ENCODE assay signal across 15 cellular contexts in the genomic region with DNA sequence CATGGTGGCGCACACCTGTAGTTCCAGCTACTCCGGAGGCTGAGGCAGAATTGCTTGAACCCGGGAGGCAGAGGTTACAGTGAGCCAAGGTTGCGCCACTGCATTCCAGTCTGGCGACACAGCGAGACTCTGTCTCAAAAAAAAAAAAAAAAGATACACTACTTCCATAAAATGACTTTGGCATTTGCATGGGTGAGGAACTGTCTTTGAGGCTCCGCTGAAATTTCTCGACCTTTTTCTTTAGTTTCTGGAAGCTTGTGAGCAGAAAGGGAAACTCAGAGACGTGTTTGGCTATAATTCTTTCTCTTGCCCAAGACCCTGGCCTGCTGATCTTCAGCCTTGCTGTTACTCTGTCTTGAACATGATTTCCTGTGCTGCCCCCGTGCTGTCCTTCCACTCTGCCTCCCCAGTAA. TPM values are rescaled to one million over a fixed set of nuclear protein-coding genes. Genes with fewer than 3 reads are reported as not detected.
DNase-seq lines count a peak whose midpoint lies in the region; ATAC-seq, FAIRE-seq and TF ChIP-seq lines count a peak whose summit lies in the region.
"Had no signal": no experiment of that assay in that cellular context is flagged by ENCODE, and none has a peak within 500 bp of the region (broad histone marks: within the 10 kb centered on the region; RNA-seq: fewer than 3 reads in every experiment).

No MANE protein-coding gene starts in this region.

- intact Hi-C loops in Right ventricle myocardium superior (cut with DNase I) = no loop called here

- ATAC-seq in Right ventricle myocardium superior (ENCODE audit: poor library complexity) = no peak
- ATAC-seq: sciatic nerve had no signal

- TF ChIP-seq CTCF in fibroblast of pulmonary artery (IDR thresholded peaks at IDR 0.05; ENCODE audit: low read length, missing control alignments) (no peak), D721Med (IDR thresholded peaks at IDR 0.05; ENCODE audit: insufficient read depth, missing control alignments) (no peak)

- H3K4me3 ChIP-seq in fibroblast of pulmonary artery (replicated peaks; ENCODE audit: low read depth, low read length) = no peak overlapping the region

- DNase-seq in ELF-1 (ENCODE audit: low read depth, low spot score) = peak; percentile 30
- peak; percentile 24 for DNase-seq in RPMI7951 (ENCODE audit: low read depth)
- peak; percentile 45 for DNase-seq in fibroblast of pulmonary artery (ENCODE audit: low read depth)
- peak; percentile 11 for DNase-seq in pons (ENCODE audit: low spot score)
- DNase-seq in DMS153 treated with DMSO at 0.1 percent for 48 hours (lab: John Stamatoyannopoulos, UW; ENCODE audit: unreplicated experiment) = no peak
- DNase-seq in D721Med (ENCODE audit: insufficient read length, low spot score) = no peak
- no peak for DNase-seq in Right ventricle myocardium superior
- DNase-seq in T-helper 1 cell = no peak
- DNase-seq: activated naive CD4-positive, alpha-beta T cell treated with Interleukin-2 at 50 U/mL for 16 hours; C1 segment of cervical spinal cord; H7; NCI-H1105 treated with DMSO at 0.1 percent for 48 hours; SHP77 had no signal

- no peak for FAIRE-seq in D721Med (lab: Jason Lieb, UNC)
- FAIRE-seq: colon had no signal

RNA-seq across cellular contexts. Expression of gene SPIN1, which starts 37.3 kb away (rescaled TPM):
- total RNA-seq in RPMI7951 (2014; rRNA removed; shearing (Covaris generic)) = 63.5 and 75.9 TPM in 2 replicates
- total RNA-seq in Right ventricle myocardium superior = 44.9 TPM

Comparison
In these comparisons a context has a peak if more than half of its experiments do, and no peak if none do; other contexts are left out.
1. DNase-seq: peak in ELF-1 (single experiment), RPMI7951 (single experiment), fibroblast of pulmonary artery (single experiment) and pons (single experiment); none in DMS153 treated with DMSO at 0.1 percent for 48 hours (single experiment), D721Med (single experiment), Right ventricle myocardium superior (single experiment) and T-helper 1 cell (0 of 5).